ENCODE assay signal across 22 cellular contexts in the genomic region with DNA sequence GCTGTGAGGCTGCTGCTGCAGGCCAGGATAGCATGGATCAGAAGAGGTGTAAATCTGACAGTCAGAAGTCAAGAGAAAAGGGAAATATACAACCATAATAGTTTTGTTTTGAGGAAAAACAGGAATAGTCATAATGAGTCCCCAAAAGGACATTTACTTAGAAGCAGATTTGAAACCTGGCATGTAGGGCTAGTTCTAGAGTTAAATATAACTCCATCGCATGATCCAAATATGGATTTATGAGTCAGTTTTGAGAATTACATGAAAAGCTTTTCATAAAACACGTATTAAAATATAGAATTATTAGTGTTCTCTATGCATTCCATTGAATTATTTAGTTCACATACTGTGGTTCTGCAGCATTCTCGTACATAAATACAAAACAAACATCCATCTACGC.
DNase-seq lines count a peak whose midpoint lies in the region; ATAC-seq and TF ChIP-seq lines count a peak whose summit lies in the region.
"Had no signal": no experiment of that assay in that cellular context is flagged by ENCODE, and none has a peak within 500 bp of the region (broad histone marks: within the 10 kb centered on the region; RNA-seq: fewer than 3 reads in every experiment).

No MANE protein-coding gene starts in this region.

- TF ChIP-seq EP300 in tibial nerve (IDR thresholded peaks at IDR 0.05): no peak

- TF ChIP-seq POLR2A in gastrocnemius medialis (IDR thresholded peaks at IDR 0.05) (no peak), tibial nerve (IDR thresholded peaks at IDR 0.05) (no peak)

- H3K36me3 ChIP-seq in gastrocnemius medialis (no peaks in the 10 kb centered on the region), tibial nerve (no peaks in the 10 kb centered on the region), ascending aorta (no peaks in the 10 kb centered on the region)
- H3K36me3 ChIP-seq: BE2C; BLaER1 treated with 17β-estradiol and CSF1 and Interleukin-3, amounts not matched to agents 10 nM and 100 nM had no signal

- H3K9me3 ChIP-seq in gastrocnemius medialis: no peaks in the 10 kb centered on the region
- H3K9me3 ChIP-seq in tibial nerve: no peaks in the 10 kb centered on the region
- H3K9me3 ChIP-seq in ascending aorta: no peaks in the 10 kb centered on the region
- H3K9me3 ChIP-seq: A549; BE2C; BLaER1 treated with 17β-estradiol and CSF1 and Interleukin-3, amounts not matched to agents 10 nM and 100 nM had no signal

- DNase-seq in inferior parietal cortex (ENCODE audit: extremely low spot score) (peak; percentile 31), gastrocnemius medialis (no peak), superior temporal gyrus (ENCODE audit: extremely low spot score) (peak; percentile 47), tibial nerve (ENCODE audit: low spot score in 2 of 2) (no peak), ascending aorta (ENCODE audit: low spot score in 2 of 2) (no peak)
- no peak for DNase-seq in stimulated activated CD4-positive, alpha-beta T cell treated with anti-CD3 and anti-CD28 coated beads, Interleukin-12 subunit alpha, Interleukin-12 subunit beta, amount 100 ng/mL, for 4 hours
- DNase-seq: 8988T; ACHN; AML-193; BE2C; CD4-positive, alpha-beta T cell; CD8-positive, alpha-beta memory T cell; DMS 273 treated with DMSO at 0.1 percent for 48 hours; DMS79; EL; GDM1; GM23248; H9 had no signal

- intact Hi-C loops in gastrocnemius medialis (cut with DNase I; ENCODE audit: low total_unique reads) (loop anchor here (2.0 to 5.0 kb wide), 2 partner anchors 16 to 59 kb away; no protein-coding TSS in a partner anchor), ascending aorta (cut with DNase I) (no loop called here)

- 76 to 77% methylated on average over 4 of the region's 4 CpGs for WGBS in tibial nerve, 2 donors

- TF ChIP-seq CTCF in gastrocnemius medialis (IDR thresholded peaks at IDR 0.05 in 4 of 5, conservative IDR thresholded peaks at IDR 0.05 in 1 of 5): no peak
- no peak for TF ChIP-seq CTCF in tibial nerve (IDR thresholded peaks at IDR 0.05)
- TF ChIP-seq CTCF in ascending aorta (IDR thresholded peaks at IDR 0.05): no peak

- H3K27ac ChIP-seq in gastrocnemius medialis (peak overlapping the region; percentile 71 to 85 (median 82)), tibial nerve (no peak overlapping the region), ascending aorta (peak overlapping the region in 1 of 2 donors; percentile 11)
- H3K27ac ChIP-seq: A549; BLaER1 treated with 17β-estradiol and CSF1 and Interleukin-3, amounts not matched to agents 10 nM and 100 nM; GM23248 had no signal

- H3K27me3 ChIP-seq in gastrocnemius medialis: no peaks in the 10 kb centered on the region
- no peaks in the 10 kb centered on the region for H3K27me3 ChIP-seq in tibial nerve
- H3K27me3 ChIP-seq in ascending aorta: no peaks in the 10 kb centered on the region
- H3K27me3 ChIP-seq: BLaER1 treated with 17β-estradiol and CSF1 and Interleukin-3, amounts not matched to agents 10 nM and 100 nM had no signal

- in situ Hi-C loops in gastrocnemius medialis (cut with MboI; ENCODE audit: low sequenced_read_pairs in 4 of 4): no loop called here

- H3K4me1 ChIP-seq in gastrocnemius medialis (peaks cover 21 to 38% of the 10 kb centered on the region in 2 donors), tibial nerve (no peaks in the 10 kb centered on the region), ascending aorta (peaks cover 0 to 4% of the 10 kb centered on the region in 2 donors)
- H3K4me1 ChIP-seq: A549; BE2C; BLaER1 treated with 17β-estradiol and CSF1 and Interleukin-3, amounts not matched to agents 10 nM and 100 nM had no signal

- ATAC-seq in gastrocnemius medialis: peak; percentile 35 to 41
- ATAC-seq: A549, GM12878, HCT116 had no signal

- H3K4me3 ChIP-seq in gastrocnemius medialis (peak overlapping the region in 1 of 4 donors; percentile 1), tibial nerve (no peak overlapping the region), ascending aorta (no peak overlapping the region)
- H3K4me3 ChIP-seq: A549; BLaER1 treated with 17β-estradiol and CSF1 and Interleukin-3, amounts not matched to agents 10 nM and 100 nM; GM12878; GM23248 had no signal

Comparison
In these comparisons a context has a peak if more than half of its experiments do, and no peak if none do; other contexts are left out.
1. DNase-seq: peak in inferior parietal cortex (single experiment) and superior temporal gyrus (single experiment); none in gastrocnemius medialis (0 of 2), tibial nerve (0 of 2), stimulated activated CD4-positive, alpha-beta T cell treated with anti-CD3 and anti-CD28 coated beads, Interleukin-12 subunit alpha, Interleukin-12 subunit beta, amount 100 ng/mL, for 4 hours (single experiment) and ascending aorta (0 of 2).
2. H3K27ac ChIP-seq: peak in gastrocnemius medialis (4 of 4); none in tibial nerve (0 of 4).